ENCODE assay signal across 1 cellular context in the genomic region with DNA sequence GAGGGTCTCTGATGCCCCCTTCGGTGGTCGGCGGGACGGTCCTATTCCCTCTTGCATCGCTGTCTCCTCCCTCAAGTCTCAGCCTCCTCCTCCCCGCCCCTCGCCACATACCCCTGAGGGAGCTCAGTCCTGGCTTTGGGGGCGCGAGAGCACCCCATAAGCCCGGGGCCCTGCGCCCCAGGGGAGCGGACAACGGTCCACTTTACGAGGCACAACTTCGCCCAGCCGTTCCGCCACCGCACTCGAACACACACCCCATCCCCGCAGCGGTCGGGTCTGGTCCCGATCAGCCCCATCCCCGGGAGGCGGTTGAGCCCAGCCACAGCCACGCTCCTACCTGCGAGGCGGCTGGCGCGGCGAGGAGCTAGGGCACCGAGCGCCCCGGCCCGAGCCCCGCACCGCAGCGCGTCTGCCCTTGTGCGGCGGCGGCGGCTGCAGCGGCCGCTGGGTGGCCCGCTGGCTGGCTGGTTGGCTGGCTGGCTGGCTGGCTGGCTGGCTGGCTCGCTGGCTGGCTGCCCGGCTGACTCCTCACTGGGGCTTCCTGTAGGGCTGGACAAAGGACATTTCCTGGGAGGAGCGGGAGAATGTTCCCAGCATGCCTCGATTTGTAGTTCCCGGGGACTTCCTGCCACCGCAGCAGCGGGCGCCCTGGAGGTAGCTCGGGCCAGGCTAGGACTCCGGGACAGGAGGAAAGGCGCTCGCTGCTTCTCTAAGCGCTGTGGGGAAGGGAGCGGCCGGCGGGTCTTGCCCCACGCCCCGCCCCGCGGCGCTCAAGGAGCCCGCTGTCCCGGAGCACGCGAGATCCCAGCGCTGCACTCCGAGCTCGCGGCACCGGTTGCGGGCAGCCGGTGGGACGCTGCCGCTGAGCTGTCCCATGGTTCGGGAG.
TF ChIP-seq lines count a peak whose summit lies in the region.

TSS of gene ZNF697 (minus strand) at position 533 of the 886 bp plus-strand sequence. CDS start 22,166 bp downstream, outside the sequence.

TF ChIP-seq in K562, 482 proteins besides CTCF, POLR2A, EP300 and RAD21 (continued from another document and continues in another):
- TF ChIP-seq CREB5 (CRISPR knock-in tag; IDR thresholded peaks at IDR 0.05), result no peak
- peak in 1 of 3 experiments; percentile 94; a peak in 2 of 6 replicates for TF ChIP-seq ZBTB11 (CRISPR knock-in tag; IDR thresholded peaks at IDR 0.05)
- no peak for TF ChIP-seq ZNF707 (CRISPR knock-in tag; conservative IDR thresholded peaks at IDR 0.05)
- TF ChIP-seq CCNT2 (IDR thresholded peaks at IDR 0.05; ENCODE audit: borderline replicate concordance, extremely low read depth, insufficient read length, low read depth, low read length), result peak; percentile 72
- TF ChIP-seq KDM2B (CRISPR knock-in tag; IDR thresholded peaks at IDR 0.05), result peak; percentile 81; the same call in 1 of the 2 replicates
- no peak for TF ChIP-seq ESRRB (CRISPR knock-in tag; IDR thresholded peaks at IDR 0.05; ENCODE audit: borderline replicate concordance)
- TF ChIP-seq RBM25 (IDR thresholded peaks at IDR 0.05; ENCODE audit: low read depth, low read length, severe bottlenecking), result peak; percentile 81
- TF ChIP-seq HNRNPUL1 (IDR thresholded peaks at IDR 0.05; ENCODE audit: low read length), result no peak
- TF ChIP-seq STAT5B (CRISPR knock-in tag; IDR thresholded peaks at IDR 0.05), result no peak
- TF ChIP-seq ATF1 (CRISPR knock-in tag; IDR thresholded peaks at IDR 0.05), result no peak
- TF ChIP-seq ATF1 (tag; IDR thresholded peaks at IDR 0.05), result peak; percentile 60; the same call in 1 of the 2 replicates
- TF ChIP-seq HDAC1 (IDR thresholded peaks at IDR 0.05), result peak in 1 of 2 experiments; percentile 36; a peak in 1 of 4 replicates
- TF ChIP-seq THAP12 (CRISPR knock-in tag; IDR thresholded peaks at IDR 0.05), result peak; percentile 81
- no peak for TF ChIP-seq HOMEZ (CRISPR knock-in tag; IDR thresholded peaks at IDR 0.05)
- TF ChIP-seq FOSL1 (tag; conservative IDR thresholded peaks at IDR 0.05), result peak; percentile 58; the same call in 1 of the 2 replicates
- TF ChIP-seq, protein P1, sequence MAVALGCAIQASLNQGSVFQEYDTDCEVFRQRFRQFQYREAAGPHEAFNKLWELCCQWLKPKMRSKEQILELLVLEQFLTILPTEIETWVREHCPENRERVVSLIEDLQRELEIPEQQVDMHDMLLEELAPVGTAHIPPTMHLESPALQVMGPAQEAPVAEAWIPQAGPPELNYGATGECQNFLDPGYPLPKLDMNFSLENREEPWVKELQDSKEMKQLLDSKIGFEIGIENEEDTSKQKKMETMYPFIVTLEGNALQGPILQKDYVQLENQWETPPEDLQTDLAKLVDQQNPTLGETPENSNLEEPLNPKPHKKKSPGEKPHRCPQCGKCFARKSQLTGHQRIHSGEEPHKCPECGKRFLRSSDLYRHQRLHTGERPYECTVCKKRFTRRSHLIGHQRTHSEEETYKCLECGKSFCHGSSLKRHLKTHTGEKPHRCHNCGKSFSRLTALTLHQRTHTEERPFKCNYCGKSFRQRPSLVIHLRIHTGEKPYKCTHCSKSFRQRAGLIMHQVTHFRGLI (CRISPR knock-in tag; IDR thresholded peaks at IDR 0.05), result no peak
- TF ChIP-seq ZNF407 (IDR thresholded peaks at IDR 0.05; ENCODE audit: low read depth), result no peak
- no peak for TF ChIP-seq NFYB (IDR thresholded peaks at IDR 0.05; ENCODE audit: extremely low read depth, insufficient read length)
- TF ChIP-seq BHLHE40 (IDR thresholded peaks at IDR 0.05; ENCODE audit: low read length), result no peak; the same call in 1 of the 2 replicates
- 0 out of 2 replicates have a peak, but pooled peaks have one; percentile 65 for TF ChIP-seq E2F3 (CRISPR knock-in tag; IDR thresholded peaks at IDR 0.05)
- peak; percentile 61 for TF ChIP-seq TAF1 (IDR thresholded peaks at IDR 0.05; ENCODE audit: control insufficient read depth, extremely low read depth, insufficient read depth, low read length, severe bottlenecking)
- TF ChIP-seq, protein P2, sequence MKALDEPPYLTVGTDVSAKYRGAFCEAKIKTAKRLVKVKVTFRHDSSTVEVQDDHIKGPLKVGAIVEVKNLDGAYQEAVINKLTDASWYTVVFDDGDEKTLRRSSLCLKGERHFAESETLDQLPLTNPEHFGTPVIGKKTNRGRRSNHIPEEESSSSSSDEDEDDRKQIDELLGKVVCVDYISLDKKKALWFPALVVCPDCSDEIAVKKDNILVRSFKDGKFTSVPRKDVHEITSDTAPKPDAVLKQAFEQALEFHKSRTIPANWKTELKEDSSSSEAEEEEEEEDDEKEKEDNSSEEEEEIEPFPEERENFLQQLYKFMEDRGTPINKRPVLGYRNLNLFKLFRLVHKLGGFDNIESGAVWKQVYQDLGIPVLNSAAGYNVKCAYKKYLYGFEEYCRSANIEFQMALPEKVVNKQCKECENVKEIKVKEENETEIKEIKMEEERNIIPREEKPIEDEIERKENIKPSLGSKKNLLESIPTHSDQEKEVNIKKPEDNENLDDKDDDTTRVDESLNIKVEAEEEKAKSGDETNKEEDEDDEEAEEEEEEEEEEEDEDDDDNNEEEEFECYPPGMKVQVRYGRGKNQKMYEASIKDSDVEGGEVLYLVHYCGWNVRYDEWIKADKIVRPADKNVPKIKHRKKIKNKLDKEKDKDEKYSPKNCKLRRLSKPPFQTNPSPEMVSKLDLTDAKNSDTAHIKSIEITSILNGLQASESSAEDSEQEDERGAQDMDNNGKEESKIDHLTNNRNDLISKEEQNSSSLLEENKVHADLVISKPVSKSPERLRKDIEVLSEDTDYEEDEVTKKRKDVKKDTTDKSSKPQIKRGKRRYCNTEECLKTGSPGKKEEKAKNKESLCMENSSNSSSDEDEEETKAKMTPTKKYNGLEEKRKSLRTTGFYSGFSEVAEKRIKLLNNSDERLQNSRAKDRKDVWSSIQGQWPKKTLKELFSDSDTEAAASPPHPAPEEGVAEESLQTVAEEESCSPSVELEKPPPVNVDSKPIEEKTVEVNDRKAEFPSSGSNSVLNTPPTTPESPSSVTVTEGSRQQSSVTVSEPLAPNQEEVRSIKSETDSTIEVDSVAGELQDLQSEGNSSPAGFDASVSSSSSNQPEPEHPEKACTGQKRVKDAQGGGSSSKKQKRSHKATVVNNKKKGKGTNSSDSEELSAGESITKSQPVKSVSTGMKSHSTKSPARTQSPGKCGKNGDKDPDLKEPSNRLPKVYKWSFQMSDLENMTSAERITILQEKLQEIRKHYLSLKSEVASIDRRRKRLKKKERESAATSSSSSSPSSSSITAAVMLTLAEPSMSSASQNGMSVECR (CRISPR knock-in tag; IDR thresholded peaks at IDR 0.05), result peak; percentile 65
- peak; percentile 92 for TF ChIP-seq NFIC (IDR thresholded peaks at IDR 0.05)
- TF ChIP-seq ZNF124 (CRISPR knock-in tag; IDR thresholded peaks at IDR 0.05), result 0 out of 2 replicates have a peak, but pooled peaks have one; percentile 62
- peak; percentile 90 for TF ChIP-seq ELF1 (tag; IDR thresholded peaks at IDR 0.05)
